ENCODE assay signal across 8 cellular contexts in genomic region chr5:77086611-77087483, GRCh38. TPM values are rescaled to one million over a fixed set of nuclear protein-coding genes. Genes with fewer than 3 reads are reported as not detected.
DNase-seq lines count a peak whose midpoint lies in the region; ATAC-seq and TF ChIP-seq lines count a peak whose summit lies in the region.

A gene with protein sequence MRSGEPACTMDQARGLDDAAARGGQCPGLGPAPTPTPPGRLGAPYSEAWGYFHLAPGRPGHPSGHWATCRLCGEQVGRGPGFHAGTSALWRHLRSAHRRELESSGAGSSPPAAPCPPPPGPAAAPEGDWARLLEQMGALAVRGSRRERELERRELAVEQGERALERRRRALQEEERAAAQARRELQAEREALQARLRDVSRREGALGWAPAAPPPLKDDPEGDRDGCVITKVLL (minus strand): TSS chr5:77087285. CDS start chr5:77077878, 9,407 bp downstream.

- H3K4me1 Mint-ChIP-seq in dendritic cell treated with granulocyte-macrophage colony-stimulating factor and Interleukin-4, amounts not matched to agents 40 ng/mL and 50 ng/mL, for 4 days (ENCODE audit: low read depth): peaks cover 18% of the 10 kb centered on the region

- H3K4me3 ChIP-seq in AG04449 (ENCODE audit: low read depth, low read length): peak within 1 kb of the TSS; percentile 73
- H3K4me3 ChIP-seq in left lung: peak within 1 kb of the TSS; percentile 69 to 74

- no peaks in the 10 kb centered on the region for H3K36me3 ChIP-seq in left lung

- no peaks in the 10 kb centered on the region for H3K27me3 ChIP-seq in left lung

- H3K36me3 Mint-ChIP-seq in dendritic cell treated with granulocyte-macrophage colony-stimulating factor and Interleukin-4, amounts not matched to agents 40 ng/mL and 50 ng/mL, for 4 days (ENCODE audit: low read depth): peaks cover 32% of the 10 kb centered on the region

- no peaks in the 10 kb centered on the region for H3K9me3 ChIP-seq in left lung

- H3K9me3 Mint-ChIP-seq in dendritic cell treated with granulocyte-macrophage colony-stimulating factor and Interleukin-4, amounts not matched to agents 40 ng/mL and 50 ng/mL, for 4 days: no peaks in the 10 kb centered on the region

- intact Hi-C loops in dendritic cell treated with granulocyte-macrophage colony-stimulating factor and Interleukin-4, amounts not matched to agents 40 ng/mL and 50 ng/mL, for 4 days (cut with micrococcal nuclease): loop anchor here (10.0 kb wide), 1 partner anchor 398 kb away; no protein-coding TSS in a partner anchor
- intact Hi-C loops in left lung (cut with DNase I): no loop called here

- CTCF ChIA-PET in AG04449 (lab: Yijun Ruan, JAX): interaction anchor here (1.0 to 5.1 kb wide), 5 partner anchors 9 to 406 kb away, joined by 3 to 73 read pairs (median 5); partner anchors contain the start of gene WDR41

- peaks cover 0 to 18% of the 10 kb centered on the region in 2 donors for H3K4me1 ChIP-seq in left lung

- H3K27me3 Mint-ChIP-seq in dendritic cell treated with granulocyte-macrophage colony-stimulating factor and Interleukin-4, amounts not matched to agents 40 ng/mL and 50 ng/mL, for 4 days: no peaks in the 10 kb centered on the region

- TF ChIP-seq CTCF in AG04449 (IDR thresholded peaks at IDR 0.05; ENCODE audit: insufficient read depth, low read length, missing control alignments) (peak; percentile 15), left lung (IDR thresholded peaks at IDR 0.05) (no peak)

- H3K27ac Mint-ChIP-seq in dendritic cell treated with granulocyte-macrophage colony-stimulating factor and Interleukin-4, amounts not matched to agents 40 ng/mL and 50 ng/mL, for 4 days: peak within 1 kb of the TSS; percentile 88

- H3K4me3 Mint-ChIP-seq in dendritic cell treated with granulocyte-macrophage colony-stimulating factor and Interleukin-4, amounts not matched to agents 40 ng/mL and 50 ng/mL, for 4 days: peak within 1 kb of the TSS; percentile 92

- peak; percentile 75 for ATAC-seq in GM18867 (IDR thresholded peaks at IDR 0.05; ENCODE audit: unreplicated experiment)
- ATAC-seq in HG03175 (IDR thresholded peaks at IDR 0.05; ENCODE audit: unreplicated experiment): peak; percentile 79
- ATAC-seq in left lung: peak; percentile 81

- DNase-seq in AG04449 (ENCODE audit: low read depth, low spot score) (no peak), NCI-H524 (lab: John Stamatoyannopoulos, UW) (peak; percentile 74 to 88), left lung (peak; percentile 85 to 87)
- peak; percentile 46 for DNase-seq in activated CD4-positive, alpha-beta T cell treated with anti-CD3 and anti-CD28 coated beads, Interleukin-2, amount 50 U/mL, for 1 hour
- peak; percentile 47 for DNase-seq in stimulated activated CD4-positive, alpha-beta T cell treated with anti-CD3 and anti-CD28 coated beads, Interleukin-4, amount 100 ng/mL, for 24 hours

- peak within 1 kb of the TSS; percentile 88 to 96 for H3K27ac ChIP-seq in left lung

- POLR2A ChIA-PET in AG04449 (lab: Yijun Ruan, JAX): interaction anchor here (0.6 kb wide), 1 partner anchor 607 kb away, joined by 4 read pairs; no protein-coding TSS in a partner anchor

RNA-seq across cellular contexts. Expression of the gene that starts here (rescaled TPM):
- total RNA-seq in left lung: 10 to 100 TPM; 11.9 to 13.6 TPM
